ENCODE assay signal across 11 cellular contexts in the genomic region with DNA sequence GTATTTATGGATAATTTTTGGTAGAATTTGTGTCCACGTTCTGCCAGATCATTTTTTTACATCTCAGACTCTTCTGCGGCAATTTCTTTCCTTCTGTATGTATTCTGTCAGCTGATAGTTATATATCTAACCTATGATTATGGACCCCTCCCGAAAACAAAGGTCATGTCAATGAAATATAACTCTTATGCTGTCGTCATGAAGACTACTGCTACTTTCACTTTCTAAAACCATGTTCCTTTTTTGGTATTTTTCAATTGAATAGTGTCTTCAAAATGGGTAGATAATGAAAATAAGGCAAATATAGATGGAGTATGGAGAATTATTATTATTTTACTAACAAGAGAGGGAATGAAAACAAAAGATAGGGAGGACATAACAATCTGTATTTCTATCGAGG. TPM values are rescaled to one million over a fixed set of nuclear protein-coding genes. Genes with fewer than 3 reads are reported as not detected.
DNase-seq lines count a peak whose midpoint lies in the region; ATAC-seq and TF ChIP-seq lines count a peak whose summit lies in the region.
"Had no signal": no experiment of that assay in that cellular context is flagged by ENCODE, and none has a peak within 500 bp of the region (broad histone marks: within the 10 kb centered on the region; RNA-seq: fewer than 3 reads in every experiment).

No MANE protein-coding gene starts in this region.

- intact Hi-C loops in CD14-positive monocyte (cut with micrococcal nuclease): no loop called here

- H3K4me3 ChIP-seq in fibroblast of pulmonary artery (replicated peaks; ENCODE audit: low read depth, low read length) (peak overlapping the region; percentile 49), skeletal muscle cell (ENCODE audit: low read depth, low read length) (peak overlapping the region; percentile 33)

- no peaks in the 10 kb centered on the region for H3K36me3 Mint-ChIP-seq in CD14-positive monocyte
- H3K36me3 Mint-ChIP-seq: activated naive CD8-positive, alpha-beta T cell treated with anti-CD3 and anti-CD28 coated beads, Interleukin-2, amount 10 ng/mL, durations not matched to agents 7 days and 5 days had no signal

- peak overlapping the region; percentile 34 to 77 for H3K4me3 Mint-ChIP-seq in CD14-positive monocyte
- H3K4me3 Mint-ChIP-seq: activated naive CD8-positive, alpha-beta T cell treated with anti-CD3 and anti-CD28 coated beads, Interleukin-2, amount 10 ng/mL, durations not matched to agents 7 days and 5 days had no signal

- ATAC-seq in HG03095 (IDR thresholded peaks at IDR 0.05; ENCODE audit: unreplicated experiment) (no peak), GM21390 (IDR thresholded peaks at IDR 0.05; ENCODE audit: unreplicated experiment) (no peak), HG02840 (IDR thresholded peaks at IDR 0.05; ENCODE audit: low FRiP score, unreplicated experiment) (no peak)

- DNase-seq in CD14-positive monocyte (ENCODE audit: low spot score) (no peak), OCI-M1 (lab: John Stamatoyannopoulos, UW) (peak; percentile 87), fibroblast of pulmonary artery (ENCODE audit: low read depth) (peak; percentile 42), skeletal muscle cell (ENCODE audit: low read depth) (no peak), epidermal melanocyte (ENCODE audit: insufficient read length, low spot score) (no peak)
- DNase-seq: activated naive CD8-positive, alpha-beta T cell treated with anti-CD3 and anti-CD28 coated beads, Interleukin-2, amount 10 ng/mL, durations not matched to agents 7 days and 5 days; CD8-positive, alpha-beta memory T cell; NCI-H345 had no signal

- no peaks in the 10 kb centered on the region for H3K9me3 Mint-ChIP-seq in CD14-positive monocyte
- H3K9me3 Mint-ChIP-seq: activated naive CD8-positive, alpha-beta T cell treated with anti-CD3 and anti-CD28 coated beads, Interleukin-2, amount 10 ng/mL, durations not matched to agents 7 days and 5 days; CD8-positive, alpha-beta memory T cell had no signal

- H3K27me3 Mint-ChIP-seq in CD14-positive monocyte (ENCODE audit: low read depth in 3 of 3): no peaks in the 10 kb centered on the region
- H3K27me3 Mint-ChIP-seq: activated naive CD8-positive, alpha-beta T cell treated with anti-CD3 and anti-CD28 coated beads, Interleukin-2, amount 10 ng/mL, durations not matched to agents 7 days and 5 days had no signal

- H3K4me1 Mint-ChIP-seq in CD14-positive monocyte: peaks cover 6% of the 10 kb centered on the region

- H3K27ac Mint-ChIP-seq in CD14-positive monocyte: peak overlapping the region in 6 of 7 donors; percentile 41 to 87 (median 64)
- H3K27ac Mint-ChIP-seq: activated naive CD8-positive, alpha-beta T cell treated with anti-CD3 and anti-CD28 coated beads, Interleukin-2, amount 10 ng/mL, durations not matched to agents 7 days and 5 days had no signal

- no peak for TF ChIP-seq CTCF in CD14-positive monocyte (IDR thresholded peaks at IDR 0.05)
- TF ChIP-seq CTCF in fibroblast of pulmonary artery (IDR thresholded peaks at IDR 0.05; ENCODE audit: low read length, missing control alignments): no peak

RNA-seq across cellular contexts. Expression of a gene that starts 3.2 kb away (rescaled TPM):
- not detected for polyA plus RNA-seq in CD14-positive monocyte
- polyA plus RNA-seq: CD8-positive, alpha-beta memory T cell had no signal

Comparison
In these comparisons a context has a peak if more than half of its experiments do, and no peak if none do; other contexts are left out.
1. DNase-seq: peak in OCI-M1 (single experiment) and fibroblast of pulmonary artery (single experiment); none in CD14-positive monocyte (single experiment), skeletal muscle cell (single experiment) and epidermal melanocyte (single experiment).